ENCODE assay signal across 26 cellular contexts in the genomic region with DNA sequence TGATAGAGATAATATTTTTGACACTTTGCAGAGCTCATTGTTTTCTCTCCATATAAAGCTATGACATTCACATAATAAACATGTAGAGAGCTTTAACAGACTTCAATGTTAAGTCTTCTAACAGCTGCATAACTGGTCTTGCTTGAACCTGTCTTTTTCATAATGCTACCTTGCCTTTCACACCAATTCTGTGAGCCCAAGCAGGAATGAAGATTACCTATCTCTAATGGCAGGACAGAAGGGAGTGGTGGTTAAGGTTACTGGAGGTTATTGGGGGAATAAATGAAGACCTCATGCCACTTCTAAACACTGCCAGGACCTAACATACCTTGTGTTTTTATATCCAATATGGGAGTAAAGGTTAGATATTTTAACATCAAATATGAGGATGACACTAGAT. TPM values are rescaled to one million over a fixed set of nuclear protein-coding genes. Genes with fewer than 3 reads are reported as not detected.
A peak's percentile ranks its signal among the peaks of the same experiment; 100 is the strongest.
DNase-seq lines count a peak whose midpoint lies in the region; ATAC-seq and TF ChIP-seq lines count a peak whose summit lies in the region.
"Had no signal": no experiment of that assay in that cellular context is flagged by ENCODE, and none has a peak within 500 bp of the region (broad histone marks: within the 10 kb centered on the region; RNA-seq: fewer than 3 reads in every experiment).

No MANE protein-coding gene starts in this region.

- H3K4me3 ChIP-seq in heart left ventricle, result no peak overlapping the region
- no peak overlapping the region for H3K4me3 ChIP-seq in upper lobe of left lung
- H3K4me3 ChIP-seq in SJCRH30, result no peak overlapping the region
- H3K4me3 ChIP-seq: GM23338, left lung, transverse colon had no signal

- no peak for TF ChIP-seq EP300 in upper lobe of left lung (IDR thresholded peaks at IDR 0.05)

- peak overlapping the region in 9 of 12 donors; percentile 13 to 98 (median 27) for H3K27ac ChIP-seq in heart left ventricle
- H3K27ac ChIP-seq in upper lobe of left lung, result peak overlapping the region; percentile 63 to 100 (median 96)
- H3K27ac ChIP-seq in SJCRH30, result no peak overlapping the region
- H3K27ac ChIP-seq: KMS-11 had no signal

- TF ChIP-seq POLR2A in heart left ventricle (IDR thresholded peaks at IDR 0.05) (no peak), upper lobe of left lung (IDR thresholded peaks at IDR 0.05) (no peak)

- H3K27me3 Mint-ChIP-seq in dendritic cell treated with granulocyte-macrophage colony-stimulating factor and Interleukin-4, amounts not matched to agents 40 ng/mL and 50 ng/mL, for 4 days, result no peaks in the 10 kb centered on the region
- H3K27me3 Mint-ChIP-seq in naive thymus-derived CD8-positive, alpha-beta T cell, result peaks cover 0 to 4% (median 0%) of the 10 kb centered on the region in 5 donors
- H3K27me3 Mint-ChIP-seq: activated naive CD4-positive, alpha-beta T cell treated with anti-CD3 and anti-CD28 coated beads, Interleukin-2, amount 50 U/mL, for 24 hours; central memory CD8-positive, alpha-beta T cell had no signal

- H3K4me3 Mint-ChIP-seq in dendritic cell treated with granulocyte-macrophage colony-stimulating factor and Interleukin-4, amounts not matched to agents 40 ng/mL and 50 ng/mL, for 4 days, result no peak overlapping the region
- H3K4me3 Mint-ChIP-seq in naive thymus-derived CD8-positive, alpha-beta T cell, result peak overlapping the region in 3 of 10 donors; percentile 3 to 26 (median 22)
- H3K4me3 Mint-ChIP-seq: activated naive CD4-positive, alpha-beta T cell treated with anti-CD3 and anti-CD28 coated beads, Interleukin-2, amount 50 U/mL, for 24 hours; central memory CD8-positive, alpha-beta T cell; HFFc6 had no signal

- H3K4me1 ChIP-seq in heart left ventricle, result peaks cover 0 to 61% (median 12%) of the 10 kb centered on the region in 12 donors
- H3K4me1 ChIP-seq in upper lobe of left lung, result peaks cover 12 to 39% (median 36%) of the 10 kb centered on the region in 4 donors
- no peaks in the 10 kb centered on the region for H3K4me1 ChIP-seq in SJCRH30
- H3K4me1 ChIP-seq: BE2C had no signal

- H3K27me3 ChIP-seq in heart left ventricle (no peaks in the 10 kb centered on the region), upper lobe of left lung (no peaks in the 10 kb centered on the region), SJCRH30 (no peaks in the 10 kb centered on the region)
- H3K27me3 ChIP-seq: left lung, transverse colon had no signal

- no peak for TF ChIP-seq CTCF in heart left ventricle (IDR thresholded peaks at IDR 0.05)
- TF ChIP-seq CTCF in upper lobe of left lung (IDR thresholded peaks at IDR 0.05), result no peak

- peaks cover 20% of the 10 kb centered on the region for H3K36me3 Mint-ChIP-seq in dendritic cell treated with granulocyte-macrophage colony-stimulating factor and Interleukin-4, amounts not matched to agents 40 ng/mL and 50 ng/mL, for 4 days (ENCODE audit: low read depth)
- H3K36me3 Mint-ChIP-seq in naive thymus-derived CD8-positive, alpha-beta T cell, result peaks cover 13 to 18% (median 16%) of the 10 kb centered on the region in 3 donors

- DNase-seq in heart left ventricle (no peak), cardiac septum (ENCODE audit: low spot score) (no peak), upper lobe of left lung (no peak), SJCRH30 (no peak)
- DNase-seq in naive thymus-derived CD8-positive, alpha-beta T cell, result no peak
- no peak for DNase-seq in stimulated activated CD4-positive, alpha-beta T cell treated with anti-CD3 and anti-CD28 coated beads, Interleukin-15, amount 100 ng/mL, for 24 hours
- DNase-seq: activated CD4-positive, alpha-beta T cell treated with anti-CD3 and anti-CD28 coated beads, Interleukin-2, amount 50 U/mL, for 4 hours; activated CD8-positive, alpha-beta memory T cell treated with anti-CD3 and anti-CD28 coated beads, Interleukin-2, amount 50 U/mL, for 4 hours; BE2C; Caco-2; DMS79 treated with DMSO at 0.1 percent for 48 hours; HFFc6; left lung; NCI-H146; NCI-H510A treated with DMSO at 0.1 percent for 48 hours; nucleus accumbens; PC-3; T-helper 9 cell; transverse colon had no signal

- no peak for ATAC-seq in heart left ventricle
- ATAC-seq in naive thymus-derived CD8-positive, alpha-beta T cell, result no peak
- no peak for ATAC-seq in upper lobe of left lung (ENCODE audit: low FRiP score in 2 of 2)
- ATAC-seq in HG02870 (IDR thresholded peaks at IDR 0.05; ENCODE audit: unreplicated experiment), result no peak
- ATAC-seq: GM23338, left lung, PC-3, Right ventricle myocardium inferior had no signal

- peaks cover 53% of the 10 kb centered on the region for H3K4me1 Mint-ChIP-seq in dendritic cell treated with granulocyte-macrophage colony-stimulating factor and Interleukin-4, amounts not matched to agents 40 ng/mL and 50 ng/mL, for 4 days (ENCODE audit: low read depth)
- H3K4me1 Mint-ChIP-seq in naive thymus-derived CD8-positive, alpha-beta T cell, result peaks cover 25 to 63% (median 48%) of the 10 kb centered on the region in 4 donors

- intact Hi-C loops in heart left ventricle (cut with DNase I) (loop anchor here in 1 of 10 donors (10.0 kb wide), 1 partner anchor 264 kb away; a partner anchor contains a TSS), cardiac septum (cut with DNase I) (no loop called here)
- intact Hi-C loops in dendritic cell treated with granulocyte-macrophage colony-stimulating factor and Interleukin-4, amounts not matched to agents 40 ng/mL and 50 ng/mL, for 4 days (cut with micrococcal nuclease), result no loop called here

- no peaks in the 10 kb centered on the region for H3K9me3 Mint-ChIP-seq in dendritic cell treated with granulocyte-macrophage colony-stimulating factor and Interleukin-4, amounts not matched to agents 40 ng/mL and 50 ng/mL, for 4 days
- peaks cover 0 to 3% (median 0%) of the 10 kb centered on the region in 9 donors for H3K9me3 Mint-ChIP-seq in naive thymus-derived CD8-positive, alpha-beta T cell
- H3K9me3 Mint-ChIP-seq: activated naive CD4-positive, alpha-beta T cell treated with anti-CD3 and anti-CD28 coated beads, Interleukin-2, amount 50 U/mL, for 24 hours; central memory CD8-positive, alpha-beta T cell; GM23338; HFFc6 had no signal

- peak overlapping the region; percentile 30 for H3K27ac Mint-ChIP-seq in dendritic cell treated with granulocyte-macrophage colony-stimulating factor and Interleukin-4, amounts not matched to agents 40 ng/mL and 50 ng/mL, for 4 days
- H3K27ac Mint-ChIP-seq in naive thymus-derived CD8-positive, alpha-beta T cell, result peak overlapping the region; percentile 27 to 100 (median 68)
- H3K27ac Mint-ChIP-seq: GM23338, HFFc6 had no signal

- H3K9me3 ChIP-seq in heart left ventricle (no peaks in the 10 kb centered on the region), upper lobe of left lung (no peaks in the 10 kb centered on the region), SJCRH30 (replicated peaks) (no peaks in the 10 kb centered on the region)
- H3K9me3 ChIP-seq: BE2C, Caco-2, left lung, transverse colon had no signal

- H3K36me3 ChIP-seq in heart left ventricle (peaks cover 0 to 9% (median 6%) of the 10 kb centered on the region in 9 donors), upper lobe of left lung (peaks cover 0 to 12% (median under 1%) of the 10 kb centered on the region in 4 donors), SJCRH30 (no peaks in the 10 kb centered on the region)
- H3K36me3 ChIP-seq: BE2C, transverse colon had no signal

- POLR2A ChIA-PET in naive thymus-derived CD8-positive, alpha-beta T cell (lab: Charles Lee), result interaction anchor here (1.0 to 4.9 kb wide), 3 partner anchors 8 to 17 kb away, joined by 3 to 78 read pairs (median 39); no protein-coding TSS in a partner anchor

RNA-seq across cellular contexts. Expression of a gene that starts 2.3 kb away (rescaled TPM):
- total RNA-seq in heart left ventricle, result 100 to 1,000 TPM in 4 of 9 donors, 10 to 100 TPM in 5; 68.8 to 149 (median 91.2) TPM
- polyA plus RNA-seq in heart left ventricle, result 100 to 1,000 TPM in 1 of 2 donors, 10 to 100 TPM in 1; 28.6 to 130 TPM
- 61.9 TPM for total RNA-seq in cardiac septum
- total RNA-seq in naive thymus-derived CD8-positive, alpha-beta T cell, result 100 to 1,000 TPM in 1 of 2 experiments, 10 to 100 TPM in 1; 98.9 to 102 TPM
- 100 to 1,000 TPM; 156 to 193 (median 156) TPM for polyA plus RNA-seq in naive thymus-derived CD8-positive, alpha-beta T cell
- total RNA-seq in upper lobe of left lung, result 100 to 1,000 TPM; 256 to 798 (median 465) TPM
- 22.3 and 22.9 TPM in 2 replicates for total RNA-seq in SJCRH30 (2014; rRNA removed; shearing (Covaris generic))
